ENCODE assay signal across 16 cellular contexts in genomic region chr3:178257491-178257890, GRCh38.
A peak's percentile ranks its signal among the peaks of the same experiment; 100 is the strongest.
DNase-seq lines count a peak whose midpoint lies in the region; ATAC-seq and TF ChIP-seq lines count a peak whose summit lies in the region.
"Had no signal": no experiment of that assay in that cellular context is flagged by ENCODE, and none has a peak within 500 bp of the region (broad histone marks: within the 10 kb centered on the region; RNA-seq: fewer than 3 reads in every experiment).

No MANE protein-coding gene starts in this region.

- no peaks in the 10 kb centered on the region for H3K9me3 Mint-ChIP-seq in activated CD4-positive, alpha-beta memory T cell treated with anti-CD3 and anti-CD28 coated beads for 36 hours
- H3K9me3 Mint-ChIP-seq: CD4-positive, CD25-positive, alpha-beta regulatory T cell; IgD-negative memory B cell had no signal

- H2AFZ ChIP-seq in osteoblast (ENCODE audit: low read length) = peak overlapping the region; percentile 14

- no peaks in the 10 kb centered on the region for H3K4me1 ChIP-seq in osteoblast (ENCODE audit: insufficient read depth, low read length)
- H3K4me1 ChIP-seq: BLaER1 treated with 17β-estradiol and CSF1 and Interleukin-3, amounts not matched to agents 10 nM and 100 nM; HAP-1 had no signal

- H3K36me3 Mint-ChIP-seq in activated CD4-positive, alpha-beta memory T cell treated with anti-CD3 and anti-CD28 coated beads for 36 hours = no peaks in the 10 kb centered on the region
- H3K36me3 Mint-ChIP-seq: CD4-positive, CD25-positive, alpha-beta regulatory T cell; IgD-negative memory B cell had no signal

- DNase-seq in G401 (ENCODE audit: low spot score) (peak; percentile 62), NCI-H82 treated with DMSO at 0.1 percent for 48 hours (lab: John Stamatoyannopoulos, UW; ENCODE audit: unreplicated experiment) (peak; percentile 16), cerebellar cortex (ENCODE audit: low spot score) (peak; percentile 50), osteoblast (ENCODE audit: insufficient read length, low spot score, missing footprints) (no peak), DMS153 (lab: John Stamatoyannopoulos, UW) (no peak)
- no peak for DNase-seq in activated CD4-positive, alpha-beta memory T cell treated with anti-CD3 and anti-CD28 coated beads for 36 hours
- DNase-seq: ACHN; CD4-positive, CD25-positive, alpha-beta regulatory T cell; DMS79 treated with DMSO at 0.1 percent for 48 hours; EL; GDM1; GOT3 had no signal

- H3K9me3 ChIP-seq in osteoblast (ENCODE audit: low read depth, low read length) = no peaks in the 10 kb centered on the region
- H3K9me3 ChIP-seq: BLaER1 treated with 17β-estradiol and CSF1 and Interleukin-3, amounts not matched to agents 10 nM and 100 nM; HAP-1 had no signal

- in situ Hi-C loops in G401 (cut with HindIII; ENCODE audit: low sequenced_read_pairs) = no loop called here

- H3K27me3 Mint-ChIP-seq in activated CD4-positive, alpha-beta memory T cell treated with anti-CD3 and anti-CD28 coated beads for 36 hours = no peaks in the 10 kb centered on the region
- H3K27me3 Mint-ChIP-seq: CD4-positive, CD25-positive, alpha-beta regulatory T cell; IgD-negative memory B cell had no signal

- no peak for TF ChIP-seq CTCF in osteoblast (IDR thresholded peaks at IDR 0.05; ENCODE audit: extremely low read depth, low read depth, low read length)

- ATAC-seq in GM18868 (IDR thresholded peaks at IDR 0.05; ENCODE audit: unreplicated experiment) = no peak

- intact Hi-C loops in activated CD4-positive, alpha-beta memory T cell treated with anti-CD3 and anti-CD28 coated beads for 36 hours (cut with micrococcal nuclease) = no loop called here

- POLR2A ChIA-PET in activated CD4-positive, alpha-beta memory T cell treated with anti-CD3 and anti-CD28 coated beads for 36 hours (lab: Charles Lee) = no interaction called here

- no peak overlapping the region for H3K4me3 Mint-ChIP-seq in activated CD4-positive, alpha-beta memory T cell treated with anti-CD3 and anti-CD28 coated beads for 36 hours
- H3K4me3 Mint-ChIP-seq: CD4-positive, CD25-positive, alpha-beta regulatory T cell; IgD-negative memory B cell had no signal

- H3K79me2 ChIP-seq in osteoblast (ENCODE audit: insufficient read depth, low read length) = no peaks in the 10 kb centered on the region

- H3K4me3 ChIP-seq in osteoblast (ENCODE audit: insufficient read depth, low read length) = no peak overlapping the region
- H3K4me3 ChIP-seq: BLaER1 treated with 17β-estradiol and CSF1 and Interleukin-3, amounts not matched to agents 10 nM and 100 nM; HAP-1 had no signal

- no peak overlapping the region for H3K27ac ChIP-seq in osteoblast (ENCODE audit: low read depth, low read length)
- H3K27ac ChIP-seq: BLaER1 treated with 17β-estradiol and CSF1 and Interleukin-3, amounts not matched to agents 10 nM and 100 nM had no signal

- no peaks in the 10 kb centered on the region for H3K4me1 Mint-ChIP-seq in activated CD4-positive, alpha-beta memory T cell treated with anti-CD3 and anti-CD28 coated beads for 36 hours (ENCODE audit: low read depth)
- H3K4me1 Mint-ChIP-seq: CD4-positive, CD25-positive, alpha-beta regulatory T cell; IgD-negative memory B cell had no signal

- H3K27ac Mint-ChIP-seq in activated CD4-positive, alpha-beta memory T cell treated with anti-CD3 and anti-CD28 coated beads for 36 hours = no peak overlapping the region
- H3K27ac Mint-ChIP-seq: CD4-positive, CD25-positive, alpha-beta regulatory T cell; IgD-negative memory B cell had no signal

- H3K27me3 ChIP-seq in osteoblast (ENCODE audit: insufficient read depth, low read length) = no peaks in the 10 kb centered on the region
- H3K27me3 ChIP-seq: BLaER1 treated with 17β-estradiol and CSF1 and Interleukin-3, amounts not matched to agents 10 nM and 100 nM had no signal

- CTCF ChIA-PET in activated CD4-positive, alpha-beta memory T cell treated with anti-CD3 and anti-CD28 coated beads for 36 hours (lab: Charles Lee) = no interaction called here

- no peaks in the 10 kb centered on the region for H3K36me3 ChIP-seq in osteoblast (ENCODE audit: insufficient read depth, low read length)
- H3K36me3 ChIP-seq: BLaER1 treated with 17β-estradiol and CSF1 and Interleukin-3, amounts not matched to agents 10 nM and 100 nM; HAP-1 had no signal

- no peaks in the 10 kb centered on the region for H4K20me1 ChIP-seq in osteoblast (ENCODE audit: insufficient read depth, low read length)
- H4K20me1 ChIP-seq: BLaER1 treated with 17β-estradiol and CSF1 and Interleukin-3, amounts not matched to agents 10 nM and 100 nM had no signal

- no peak overlapping the region for H3K4me2 ChIP-seq in osteoblast (ENCODE audit: insufficient read depth, low read length)
- H3K4me2 ChIP-seq: BLaER1 treated with 17β-estradiol and CSF1 and Interleukin-3, amounts not matched to agents 10 nM and 100 nM had no signal

Comparison
In these comparisons a context has a peak if more than half of its experiments do, and no peak if none do; other contexts are left out.
1. DNase-seq: peak in G401 (single experiment), NCI-H82 treated with DMSO at 0.1 percent for 48 hours (single experiment) and cerebellar cortex (single experiment); none in osteoblast (single experiment), DMS153 (single experiment) and activated CD4-positive, alpha-beta memory T cell treated with anti-CD3 and anti-CD28 coated beads for 36 hours (single experiment).